In genomic region chr14:99857551-99857950, GRCh38 we compare ENCODE assay signal across 9 cellular contexts.
"Had no signal": no experiment of that assay in that cellular context is flagged by ENCODE, and none has a peak within 500 bp of the region (broad histone marks: within the 10 kb centered on the region; RNA-seq: fewer than 3 reads in every experiment).

No MANE protein-coding gene starts in this region.

- H3K4me3 Mint-ChIP-seq: IgD-negative memory B cell had no signal

- H3K27ac ChIP-seq: HL-60, KMS-11 had no signal

- H3K4me3 ChIP-seq: K562 had no signal

- H3K36me3 Mint-ChIP-seq: IgD-negative memory B cell had no signal

- DNase-seq: IMR-90, KBM-7, KG1 had no signal

- FAIRE-seq: HepG2, HTR-8/SVneo, K562 had no signal

- H3K27ac Mint-ChIP-seq: IgD-negative memory B cell had no signal

- H3K4me1 Mint-ChIP-seq: IgD-negative memory B cell had no signal

- H3K9ac ChIP-seq: KMS-11 had no signal
